In the genomic region with DNA sequence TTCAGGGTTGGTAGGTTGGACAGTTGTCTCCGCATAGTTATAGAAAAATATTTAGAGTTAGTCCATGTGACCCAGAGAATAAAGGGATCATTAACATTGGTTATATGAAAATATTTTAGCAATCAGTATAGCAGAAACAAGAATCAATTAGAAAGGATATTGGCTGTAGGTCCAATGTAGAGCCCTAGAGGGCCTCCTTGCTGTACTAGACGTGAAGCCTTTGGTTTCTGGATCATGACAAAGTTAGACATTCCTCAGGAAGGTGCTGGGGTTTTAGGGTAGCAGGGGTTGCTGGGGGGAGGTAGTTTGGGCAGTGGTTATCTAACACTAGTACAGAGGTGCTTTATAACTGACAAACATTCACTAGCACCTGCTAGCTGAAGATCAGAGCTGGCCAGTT, we compare ENCODE assay signal across 22 cellular contexts. TPM values are rescaled to one million over a fixed set of nuclear protein-coding genes. Genes with fewer than 3 reads are reported as not detected.
DNase-seq lines count a peak whose midpoint lies in the region; ATAC-seq, FAIRE-seq and TF ChIP-seq lines count a peak whose summit lies in the region.
"Had no signal": no experiment of that assay in that cellular context is flagged by ENCODE, and none has a peak within 500 bp of the region (broad histone marks: within the 10 kb centered on the region; RNA-seq: fewer than 3 reads in every experiment).

No MANE protein-coding gene starts in this region.

- H3K18ac ChIP-seq in H1 (ENCODE audit: extremely low read depth, low read length) = no peak overlapping the region

- no peaks in the 10 kb centered on the region for H3K23me2 ChIP-seq in H1 (ENCODE audit: low read depth, low read length)

- H3K14ac ChIP-seq in H1 (ENCODE audit: insufficient read length) = no peak overlapping the region

- no peak overlapping the region for H3K27ac ChIP-seq in H1 (ENCODE audit: low read depth, low read length)
- peak overlapping the region; percentile 37 for H3K27ac ChIP-seq in neural cell (ENCODE audit: low read length)
- H3K27ac ChIP-seq: heart left ventricle, KMS-11 had no signal

- H4K8ac ChIP-seq in H1 (ENCODE audit: extremely low read depth, insufficient read depth, low read length) = no peak overlapping the region

- no peak overlapping the region for H2BK120ac ChIP-seq in H1 (replicated peaks; ENCODE audit: low read depth, low read length)

- no peaks in the 10 kb centered on the region for H3K4me1 Mint-ChIP-seq in natural killer cell treated with Interleukin-12 subunit alpha and Interleukin-12 subunit beta and Interleukin-15 and Interleukin-18, amount 100 ng/mL, for 72 hours (ENCODE audit: low read depth in 2 of 2)
- H3K4me1 Mint-ChIP-seq: activated CD4-positive, alpha-beta T cell treated with anti-CD3 and anti-CD28 coated beads, Interleukin-2, amount 10 ng/mL, durations not matched to agents 7 days and 5 days; activated naive CD8-positive, alpha-beta T cell treated with anti-CD3 and anti-CD28 coated beads for 36 hours had no signal

- TF ChIP-seq POLR2A in H1 (IDR thresholded peaks at IDR 0.05; ENCODE audit: control extremely low read depth in 1 of 2, low read depth in 2 of 2, low read length in 2 of 2) = no peak

- WGBS in H1 (ENCODE audit: extremely low coverage in 1 of 2, insufficient coverage in 1 of 2, insufficient read length in 1 of 2, insufficient replicate concordance in 2 of 2, low coverage in 1 of 2, low lambda C conversion rate in 2 of 2, missing lambda C conversion rate in 1 of 2), 2 experiments = 77% methylated on average over 2 of the region's 2 CpGs; no CpG with 5 or more reads in 1 of the 2 experiments

- no peaks in the 10 kb centered on the region for H3K9me2 ChIP-seq in neural cell (ENCODE audit: insufficient read depth, low read length)

- no peak for FAIRE-seq in H1 (lab: Jason Lieb, UNC)
- FAIRE-seq: GM18507 had no signal

- no peak overlapping the region for H2BK5ac ChIP-seq in H1 (ENCODE audit: low read depth, low read length)

- H3K36me3 ChIP-seq in H1 (ENCODE audit: control insufficient read depth in 2 of 4, insufficient read depth in 4 of 4, low read length in 3 of 4) (no peaks in the 10 kb centered on the region), neural cell (ENCODE audit: insufficient read depth, low read length) (no peaks in the 10 kb centered on the region)
- H3K36me3 ChIP-seq: heart left ventricle had no signal

- peaks cover 7 to 13% of the 10 kb centered on the region in 2 donors for H3K27me3 Mint-ChIP-seq in natural killer cell treated with Interleukin-12 subunit alpha and Interleukin-12 subunit beta and Interleukin-15 and Interleukin-18, amount 100 ng/mL, for 72 hours
- H3K27me3 Mint-ChIP-seq: activated CD4-positive, alpha-beta T cell treated with anti-CD3 and anti-CD28 coated beads, Interleukin-2, amount 10 ng/mL, durations not matched to agents 7 days and 5 days; activated naive CD8-positive, alpha-beta T cell treated with anti-CD3 and anti-CD28 coated beads for 36 hours had no signal

- no peaks in the 10 kb centered on the region for H3K27me3 ChIP-seq in H1 (replicated peaks in 1 of 4; ENCODE audit: control insufficient read depth in 3 of 4, extremely low read depth in 1 of 4, insufficient read depth in 3 of 4, low read length in 3 of 4)
- no peaks in the 10 kb centered on the region for H3K27me3 ChIP-seq in neural cell (ENCODE audit: insufficient read depth, low read depth, low read length)

- ATAC-seq in activated CD4-positive, CD25-positive, alpha-beta regulatory T cell treated with anti-CD3 and anti-CD28 coated beads, Interleukin-2, amount 50 U/mL, for 24 hours = no peak
- no peak for ATAC-seq in natural killer cell treated with Interleukin-12 subunit alpha and Interleukin-12 subunit beta and Interleukin-15 and Interleukin-18, amount 100 ng/mL, for 72 hours
- ATAC-seq: heart left ventricle, sciatic nerve had no signal

- H4K91ac ChIP-seq in H1 (replicated peaks; ENCODE audit: insufficient read length, low read length) = no peak overlapping the region

- no peak overlapping the region for H3K23ac ChIP-seq in H1 (ENCODE audit: insufficient read length)

- no peaks in the 10 kb centered on the region for H3K79me2 ChIP-seq in H1 (ENCODE audit: control insufficient read depth in 1 of 2, insufficient read depth in 2 of 2, low read length in 2 of 2)
- H3K79me2 ChIP-seq in neural cell (replicated peaks; ENCODE audit: insufficient read depth, low read length) = no peaks in the 10 kb centered on the region

- no peaks in the 10 kb centered on the region for H3K4me1 ChIP-seq in H1 (replicated peaks in 1 of 4; ENCODE audit: control insufficient read depth in 3 of 4, insufficient read depth in 4 of 4, low read length in 3 of 4)
- H3K4me1 ChIP-seq: heart left ventricle had no signal

- no peak overlapping the region for H2AK5ac ChIP-seq in H1 (ENCODE audit: low read depth, low read length)

- TF ChIP-seq EP300 in H1 (IDR thresholded peaks at IDR 0.05; ENCODE audit: borderline replicate concordance in 1 of 2, low read depth in 2 of 2, low read length in 2 of 2) = no peak
- no peak for TF ChIP-seq EP300 in neural cell (conservative IDR thresholded peaks at IDR 0.05; ENCODE audit: poor library complexity, severe bottlenecking)

- H3K4me3 ChIP-seq in H1 (ENCODE audit: extremely low read depth in 1 of 4, insufficient read depth in 2 of 4, low read depth in 3 of 4, low read length in 4 of 4) (no peak overlapping the region), neural cell (ENCODE audit: low read length) (no peak overlapping the region)
- H3K4me3 ChIP-seq: heart left ventricle had no signal

- no peaks in the 10 kb centered on the region for H3K36me3 Mint-ChIP-seq in natural killer cell treated with Interleukin-12 subunit alpha and Interleukin-12 subunit beta and Interleukin-15 and Interleukin-18, amount 100 ng/mL, for 72 hours
- H3K36me3 Mint-ChIP-seq: activated naive CD8-positive, alpha-beta T cell treated with anti-CD3 and anti-CD28 coated beads for 36 hours had no signal

- peak; percentile 9 for DNase-seq in GDM1 (lab: John Stamatoyannopoulos, UW)
- DNase-seq in M059J (ENCODE audit: low read depth) = peak; percentile 15
- DNase-seq in H1 (ENCODE audit: low read depth in 1 of 2, low spot score in 2 of 2) = no peak
- DNase-seq in NCI-H226 = no peak
- DNase-seq in mesenteric fat pad (ENCODE audit: low spot score) = no peak
- no peak for DNase-seq in natural killer cell treated with Interleukin-12 subunit alpha and Interleukin-12 subunit beta and Interleukin-15 and Interleukin-18, amount 100 ng/mL, for 72 hours (ENCODE audit: low spot score)
- DNase-seq: activated CD4-positive, alpha-beta T cell treated with anti-CD3 and anti-CD28 coated beads, Interleukin-2, amount 10 ng/mL, durations not matched to agents 7 days and 5 days; activated naive CD8-positive, alpha-beta T cell treated with anti-CD3 and anti-CD28 coated beads for 36 hours; CD4-positive, alpha-beta T cell; heart left ventricle; left colon; NCI-H187 treated with DMSO at 0.1 percent for 48 hours; NCI-H526; stimulated activated CD4-positive, alpha-beta T cell treated with anti-CD3 and anti-CD28 coated beads, Interleukin-4, amount 100 ng/mL, for 1 hour; trophoblast cell had no signal

- no peak overlapping the region for H4K5ac ChIP-seq in H1 (ENCODE audit: insufficient read length, low read depth, low read length)

- H3K56ac ChIP-seq in H1 (replicated peaks; ENCODE audit: insufficient read length, low read depth, low read length) = no peak overlapping the region

- H2AFZ ChIP-seq in H1 (ENCODE audit: low read length) (no peak overlapping the region), neural cell (ENCODE audit: low read depth, low read length) (no peak overlapping the region)

- no peak overlapping the region for H3K9ac ChIP-seq in H1 (replicated peaks in 1 of 4; ENCODE audit: extremely low read depth in 1 of 4, low read depth in 3 of 4, low read length in 3 of 4)
- no peak overlapping the region for H3K9ac ChIP-seq in neural cell (ENCODE audit: low read length)
- H3K9ac ChIP-seq: KMS-11 had no signal

- H3K79me1 ChIP-seq in H1 (ENCODE audit: low read depth, low read length) = no peaks in the 10 kb centered on the region

- no peaks in the 10 kb centered on the region for H3K9me3 Mint-ChIP-seq in natural killer cell treated with Interleukin-12 subunit alpha and Interleukin-12 subunit beta and Interleukin-15 and Interleukin-18, amount 100 ng/mL, for 72 hours
- H3K9me3 Mint-ChIP-seq: activated CD4-positive, alpha-beta T cell treated with anti-CD3 and anti-CD28 coated beads, Interleukin-2, amount 10 ng/mL, durations not matched to agents 7 days and 5 days; activated naive CD8-positive, alpha-beta T cell treated with anti-CD3 and anti-CD28 coated beads for 36 hours; CD4-positive, alpha-beta T cell; T-helper 2 cell treated with Interferon-gamma antibody and Interleukin-4, amounts not matched to agents 5 μg/mL and 100 μg/mL, for 36 hours had no signal

- H3K4ac ChIP-seq in H1 (replicated peaks; ENCODE audit: insufficient read length, low read depth, low read length) = no peak overlapping the region

- H3K4me2 ChIP-seq in H1 (ENCODE audit: insufficient read depth in 1 of 2, low read depth in 2 of 2, low read length in 2 of 2) (no peak overlapping the region), neural cell (ENCODE audit: low read length) (no peak overlapping the region)
- H3K4me2 ChIP-seq: KMS-11 had no signal

- peak; percentile 66 to 75 for TF ChIP-seq RAD21 in H1 (IDR thresholded peaks at IDR 0.05 in 1 of 2, conservative IDR thresholded peaks at IDR 0.05 in 1 of 2; ENCODE audit: low read depth in 2 of 2, low read length in 2 of 2)
- TF ChIP-seq RAD21 in neural cell (conservative IDR thresholded peaks at IDR 0.05) = no peak

- peak in 2 of 3 experiments; percentile 44 to 51; a peak in 3 of 4 replicates for TF ChIP-seq CTCF in H1 (IDR thresholded peaks at IDR 0.05; ENCODE audit: control extremely low read depth in 1 of 3, insufficient read depth in 1 of 3, low read depth in 1 of 3, low read length in 3 of 3)
- TF ChIP-seq CTCF in neural cell (IDR thresholded peaks at IDR 0.05; ENCODE audit: poor library complexity, severe bottlenecking) = no peak

- H3F3A ChIP-seq in neural cell (ENCODE audit: insufficient read depth, low read length, poor library complexity, severe bottlenecking) = no peaks in the 10 kb centered on the region

- H3K27ac Mint-ChIP-seq in natural killer cell treated with Interleukin-12 subunit alpha and Interleukin-12 subunit beta and Interleukin-15 and Interleukin-18, amount 100 ng/mL, for 72 hours = no peak overlapping the region
- H3K27ac Mint-ChIP-seq: activated CD4-positive, alpha-beta T cell treated with anti-CD3 and anti-CD28 coated beads, Interleukin-2, amount 10 ng/mL, durations not matched to agents 7 days and 5 days; activated naive CD8-positive, alpha-beta T cell treated with anti-CD3 and anti-CD28 coated beads for 36 hours; CD4-positive, alpha-beta T cell; T-helper 2 cell treated with Interferon-gamma antibody and Interleukin-4, amounts not matched to agents 5 μg/mL and 100 μg/mL, for 36 hours had no signal

- H2BK12ac ChIP-seq in H1 (ENCODE audit: low read depth, low read length) = no peak overlapping the region

- H4K20me1 ChIP-seq in H1 (replicated peaks in 1 of 2; ENCODE audit: control insufficient read depth in 1 of 2, insufficient read depth in 2 of 2, low read length in 2 of 2) (no peaks in the 10 kb centered on the region), neural cell (ENCODE audit: insufficient read depth) (no peaks in the 10 kb centered on the region)

- H2BK15ac ChIP-seq in H1 (ENCODE audit: low read length) = no peak overlapping the region

- CTCF ChIA-PET in H1 (lab: Charles Lee; ENCODE audit: partially characterized antibody) = interaction anchor here (0.6 to 1.9 kb wide), 10 partner anchors 9 to 595 kb away, joined by 3 to 5 read pairs (median 3); no protein-coding TSS in a partner anchor

- no peaks in the 10 kb centered on the region for H3K9me3 ChIP-seq in H1 (ENCODE audit: insufficient read depth in 2 of 2, low read depth in 1 of 2, low read length in 1 of 2)
- no peaks in the 10 kb centered on the region for H3K9me3 ChIP-seq in neural cell (ENCODE audit: low read length)
- H3K9me3 ChIP-seq: heart left ventricle had no signal

- no peak overlapping the region for H3K4me3 Mint-ChIP-seq in natural killer cell treated with Interleukin-12 subunit alpha and Interleukin-12 subunit beta and Interleukin-15 and Interleukin-18, amount 100 ng/mL, for 72 hours
- H3K4me3 Mint-ChIP-seq: activated CD4-positive, alpha-beta T cell treated with anti-CD3 and anti-CD28 coated beads, Interleukin-2, amount 10 ng/mL, durations not matched to agents 7 days and 5 days; activated naive CD8-positive, alpha-beta T cell treated with anti-CD3 and anti-CD28 coated beads for 36 hours; CD4-positive, alpha-beta T cell; T-helper 2 cell treated with Interferon-gamma antibody and Interleukin-4, amounts not matched to agents 5 μg/mL and 100 μg/mL, for 36 hours had no signal

- POLR2A ChIA-PET in H1 (lab: Charles Lee; ENCODE audit: partially characterized antibody) = interaction anchor here (0.7 kb wide), 1 partner anchor 204 kb away, joined by 3 read pairs; no protein-coding TSS in a partner anchor

- no peak overlapping the region for H2BK20ac ChIP-seq in H1 (ENCODE audit: low read length)

RNA-seq across cellular contexts. Expression of a gene that starts 31.6 kb away (rescaled TPM):
- 0.52 and 1.4 TPM in 2 replicates for total RNA-seq in M059J (2014; rRNA removed; shearing (Covaris generic))
- not detected in 2 replicates for total RNA-seq in H1 (2021; fragmentation: NEBNext Ultra II Directional; extraction: Animal tissue kit (Norgen Biotek cat#: 25700))
- polyA plus RNA-seq in H1 (2011; rRNA removed) (0.02 TPM in 1 of 2 replicates, not detected in the other), neural cell (0.14 and 0.28 TPM in 2 replicates)
- polyA plus RNA-seq in H1 (2011; cell fraction: cytosol; rRNA removed) = not detected
- polyA plus RNA-seq in H1 (2011; cell fraction: nucleus; rRNA removed) = 0.20 TPM
- not detected in 4 replicates for polyA plus RNA-seq in H1 (2012, experiment 1 of 2)
- polyA plus RNA-seq in H1 (2012, experiment 2 of 2) = not detected
- polyA plus RNA-seq in H1 (2013, experiment 1 of 2) = 0.02 TPM
- not detected for polyA plus RNA-seq in H1 (2013, experiment 2 of 2)
- polyA minus RNA-seq in H1 (2011; rRNA and poly(A)+ RNA removed) = not detected in 2 replicates
- not detected for polyA minus RNA-seq in H1 (2011; cell fraction: cytosol; rRNA and poly(A)+ RNA removed)
- 0.20 TPM for polyA minus RNA-seq in H1 (2011; cell fraction: nucleus; rRNA and poly(A)+ RNA removed)
- 0.69 and 0.73 TPM in 2 replicates for polyA minus RNA-seq in neural cell
- total RNA-seq in mesenteric fat pad = 1.3 TPM
- total RNA-seq in natural killer cell treated with Interleukin-12 subunit alpha and Interleukin-12 subunit beta and Interleukin-15 and Interleukin-18, amount 100 ng/mL, for 72 hours = not detected
- total RNA-seq: activated CD4-positive, alpha-beta T cell treated with anti-CD3 and anti-CD28 coated beads, Interleukin-2, amount 10 ng/mL, durations not matched to agents 7 days and 5 days; activated naive CD8-positive, alpha-beta T cell treated with anti-CD3 and anti-CD28 coated beads for 36 hours; cardiac septum; CD4-positive, alpha-beta T cell; heart left ventricle had no signal
- polyA plus RNA-seq: heart left ventricle had no signal

Comparison
In these comparisons a context has a peak if more than half of its experiments do, and no peak if none do; other contexts are left out.
1. DNase-seq: peak in GDM1 (single experiment) and M059J (single experiment); none in H1 (0 of 2), NCI-H226 (single experiment), mesenteric fat pad (single experiment) and natural killer cell treated with Interleukin-12 subunit alpha and Interleukin-12 subunit beta and Interleukin-15 and Interleukin-18, amount 100 ng/mL, for 72 hours (single experiment).